1 cellular context compared by ENCODE assay signal in the genomic region with DNA sequence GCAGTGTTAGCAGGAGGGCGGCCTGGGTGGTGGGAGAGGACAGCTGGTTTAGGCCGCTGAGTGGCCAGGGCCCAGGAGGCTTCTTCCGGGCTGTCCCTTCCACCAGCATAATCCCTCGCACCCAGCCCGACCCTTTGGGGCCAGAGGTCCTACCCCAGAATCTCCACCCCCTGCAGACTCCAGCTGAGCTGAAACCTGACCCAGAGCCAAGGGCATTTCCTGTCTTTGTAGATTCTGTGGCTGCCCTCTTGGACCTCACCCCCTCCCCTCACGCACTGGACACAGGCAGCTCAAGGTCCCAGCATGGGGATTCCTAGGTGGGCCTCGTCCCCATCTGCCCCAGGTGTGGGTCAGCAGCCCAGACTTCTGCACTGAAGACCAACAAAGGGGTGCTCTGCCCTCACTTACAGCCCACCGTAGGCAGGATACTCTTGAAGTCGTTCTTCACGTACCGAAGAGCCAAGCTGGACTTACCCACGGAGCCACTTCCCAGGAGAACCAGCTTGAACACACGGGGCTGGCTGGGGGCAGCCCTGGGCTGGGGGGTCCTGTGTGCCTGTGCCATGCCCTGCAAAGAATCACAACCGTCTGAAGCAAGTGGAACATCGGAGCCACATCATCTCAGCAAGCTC.
TF ChIP-seq lines count a peak whose summit lies in the region.

No MANE protein-coding gene starts in this region.

TF ChIP-seq in HepG2, 621 proteins besides CTCF, POLR2A, EP300 and RAD21 (continued from another document and continues in another):
- TF ChIP-seq PPARG (CRISPR knock-in tag; conservative IDR thresholded peaks at IDR 0.05) (peak; percentile 84), BORCS8-MEF2B (CRISPR knock-in tag; IDR thresholded peaks at IDR 0.05) (peak; percentile 81; the same call in 1 of the 2 replicates), RBM39 (IDR thresholded peaks at IDR 0.05; ENCODE audit: low read depth, low read length, poor library complexity, severe bottlenecking) (no peak), ZNF564 (CRISPR knock-in tag; IDR thresholded peaks at IDR 0.05) (no peak; the same call in 1 of the 2 replicates), MATR3 (CRISPR knock-in tag; IDR thresholded peaks at IDR 0.05) (no peak), ZBTB8A (CRISPR knock-in tag; IDR thresholded peaks at IDR 0.05; ENCODE audit: borderline replicate concordance, low read depth) (no peak), REPIN1 (CRISPR knock-in tag; IDR thresholded peaks at IDR 0.05; ENCODE audit: borderline replicate concordance, low read depth) (peak; percentile 79; the same call in 1 of the 2 replicates), ZNF557 (CRISPR knock-in tag; IDR thresholded peaks at IDR 0.05) (peak; percentile 87), RBFOX2 (IDR thresholded peaks at IDR 0.05; ENCODE audit: low read depth, low read length) (0 out of 2 replicates have a peak, but pooled peaks have one; percentile 22), PRPF4 (IDR thresholded peaks at IDR 0.05; ENCODE audit: low read depth, low read length, poor library complexity, severe bottlenecking) (no peak), SOX6 (IDR thresholded peaks at IDR 0.05) (no peak), SOX6 (CRISPR knock-in tag; IDR thresholded peaks at IDR 0.05) (peak; percentile 94), AHR (CRISPR knock-in tag; IDR thresholded peaks at IDR 0.05) (no peak), IKZF4 (CRISPR knock-in tag; IDR thresholded peaks at IDR 0.05; ENCODE audit: borderline replicate concordance, low read depth, not compliant biosample characterization) (no peak), ZBTB21 (CRISPR knock-in tag; IDR thresholded peaks at IDR 0.05) (no peak), ZNF510 (CRISPR knock-in tag; IDR thresholded peaks at IDR 0.05; ENCODE audit: low read depth) (0 out of 2 replicates have a peak, but pooled peaks have one; percentile 24), SP2 (CRISPR knock-in tag; IDR thresholded peaks at IDR 0.05) (no peak), SMARCC2 (IDR thresholded peaks at IDR 0.05) (no peak), ZNF780A (CRISPR knock-in tag; IDR thresholded peaks at IDR 0.05) (no peak), ZFP1 (CRISPR knock-in tag; IDR thresholded peaks at IDR 0.05) (no peak), MYC (CRISPR knock-in tag; IDR thresholded peaks at IDR 0.05; ENCODE audit: borderline replicate concordance) (peak; percentile 78), FOXO1 (CRISPR knock-in tag; IDR thresholded peaks at IDR 0.05) (peak; percentile 82; the same call in 1 of the 2 replicates), DNMT3B (CRISPR knock-in tag; conservative IDR thresholded peaks at IDR 0.05) (no peak), FOXP1 (IDR thresholded peaks at IDR 0.05) (no peak), FOXP1 (CRISPR knock-in tag; IDR thresholded peaks at IDR 0.05) (peak; percentile 72; the same call in 1 of the 2 replicates), ZNF670 (CRISPR knock-in tag; IDR thresholded peaks at IDR 0.05; ENCODE audit: borderline replicate concordance) (no peak), JARID2 (CRISPR knock-in tag; IDR thresholded peaks at IDR 0.05; ENCODE audit: insufficient replicate concordance) (no peak), ZNF614 (CRISPR knock-in tag; IDR thresholded peaks at IDR 0.05; ENCODE audit: borderline replicate concordance) (peak; percentile 93; the same call in 1 of the 2 replicates), ZNF335 (CRISPR knock-in tag; IDR thresholded peaks at IDR 0.05) (no peak), ZNF17 (CRISPR knock-in tag; IDR thresholded peaks at IDR 0.05) (no peak), KLF16 (CRISPR knock-in tag; IDR thresholded peaks at IDR 0.05) (peak in 1 of 2 experiments; percentile 42; a peak in 1 of 4 replicates), ZNF776 (CRISPR knock-in tag; IDR thresholded peaks at IDR 0.05) (0 out of 2 replicates have a peak, but pooled peaks have one; percentile 27), ZNF143 (CRISPR knock-in tag; IDR thresholded peaks at IDR 0.05) (no peak), FOXA3 (CRISPR knock-in tag; IDR thresholded peaks at IDR 0.05) (peak; percentile 86), ZSCAN25 (CRISPR knock-in tag; IDR thresholded peaks at IDR 0.05) (peak; percentile 83; the same call in 1 of the 2 replicates), CCDC6 (CRISPR knock-in tag; IDR thresholded peaks at IDR 0.05) (no peak)
- TF ChIP-seq, protein P1, sequence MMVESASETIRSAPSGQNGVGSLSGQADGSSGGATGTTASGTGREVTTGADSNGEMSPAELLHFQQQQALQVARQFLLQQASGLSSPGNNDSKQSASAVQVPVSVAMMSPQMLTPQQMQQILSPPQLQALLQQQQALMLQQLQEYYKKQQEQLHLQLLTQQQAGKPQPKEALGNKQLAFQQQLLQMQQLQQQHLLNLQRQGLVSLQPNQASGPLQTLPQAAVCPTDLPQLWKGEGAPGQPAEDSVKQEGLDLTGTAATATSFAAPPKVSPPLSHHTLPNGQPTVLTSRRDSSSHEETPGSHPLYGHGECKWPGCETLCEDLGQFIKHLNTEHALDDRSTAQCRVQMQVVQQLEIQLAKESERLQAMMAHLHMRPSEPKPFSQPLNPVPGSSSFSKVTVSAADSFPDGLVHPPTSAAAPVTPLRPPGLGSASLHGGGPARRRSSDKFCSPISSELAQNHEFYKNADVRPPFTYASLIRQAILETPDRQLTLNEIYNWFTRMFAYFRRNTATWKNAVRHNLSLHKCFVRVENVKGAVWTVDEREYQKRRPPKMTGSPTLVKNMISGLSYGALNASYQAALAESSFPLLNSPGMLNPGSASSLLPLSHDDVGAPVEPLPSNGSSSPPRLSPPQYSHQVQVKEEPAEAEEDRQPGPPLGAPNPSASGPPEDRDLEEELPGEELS (CRISPR knock-in tag; IDR thresholded peaks at IDR 0.05), result peak; percentile 96
- TF ChIP-seq, protein P2, sequence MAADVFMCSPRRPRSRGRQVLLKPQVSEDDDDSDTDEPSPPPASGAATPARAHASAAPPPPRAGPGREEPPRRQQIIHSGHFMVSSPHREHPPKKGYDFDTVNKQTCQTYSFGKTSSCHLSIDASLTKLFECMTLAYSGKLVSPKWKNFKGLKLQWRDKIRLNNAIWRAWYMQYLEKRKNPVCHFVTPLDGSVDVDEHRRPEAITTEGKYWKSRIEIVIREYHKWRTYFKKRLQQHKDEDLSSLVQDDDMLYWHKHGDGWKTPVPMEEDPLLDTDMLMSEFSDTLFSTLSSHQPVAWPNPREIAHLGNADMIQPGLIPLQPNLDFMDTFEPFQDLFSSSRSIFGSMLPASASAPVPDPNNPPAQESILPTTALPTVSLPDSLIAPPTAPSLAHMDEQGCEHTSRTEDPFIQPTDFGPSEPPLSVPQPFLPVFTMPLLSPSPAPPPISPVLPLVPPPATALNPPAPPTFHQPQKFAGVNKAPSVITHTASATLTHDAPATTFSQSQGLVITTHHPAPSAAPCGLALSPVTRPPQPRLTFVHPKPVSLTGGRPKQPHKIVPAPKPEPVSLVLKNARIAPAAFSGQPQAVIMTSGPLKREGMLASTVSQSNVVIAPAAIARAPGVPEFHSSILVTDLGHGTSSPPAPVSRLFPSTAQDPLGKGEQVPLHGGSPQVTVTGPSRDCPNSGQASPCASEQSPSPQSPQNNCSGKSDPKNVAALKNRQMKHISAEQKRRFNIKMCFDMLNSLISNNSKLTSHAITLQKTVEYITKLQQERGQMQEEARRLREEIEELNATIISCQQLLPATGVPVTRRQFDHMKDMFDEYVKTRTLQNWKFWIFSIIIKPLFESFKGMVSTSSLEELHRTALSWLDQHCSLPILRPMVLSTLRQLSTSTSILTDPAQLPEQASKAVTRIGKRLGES (CRISPR knock-in tag; IDR thresholded peaks at IDR 0.05; ENCODE audit: borderline replicate concordance), result no peak
- TF ChIP-seq, protein P3, sequence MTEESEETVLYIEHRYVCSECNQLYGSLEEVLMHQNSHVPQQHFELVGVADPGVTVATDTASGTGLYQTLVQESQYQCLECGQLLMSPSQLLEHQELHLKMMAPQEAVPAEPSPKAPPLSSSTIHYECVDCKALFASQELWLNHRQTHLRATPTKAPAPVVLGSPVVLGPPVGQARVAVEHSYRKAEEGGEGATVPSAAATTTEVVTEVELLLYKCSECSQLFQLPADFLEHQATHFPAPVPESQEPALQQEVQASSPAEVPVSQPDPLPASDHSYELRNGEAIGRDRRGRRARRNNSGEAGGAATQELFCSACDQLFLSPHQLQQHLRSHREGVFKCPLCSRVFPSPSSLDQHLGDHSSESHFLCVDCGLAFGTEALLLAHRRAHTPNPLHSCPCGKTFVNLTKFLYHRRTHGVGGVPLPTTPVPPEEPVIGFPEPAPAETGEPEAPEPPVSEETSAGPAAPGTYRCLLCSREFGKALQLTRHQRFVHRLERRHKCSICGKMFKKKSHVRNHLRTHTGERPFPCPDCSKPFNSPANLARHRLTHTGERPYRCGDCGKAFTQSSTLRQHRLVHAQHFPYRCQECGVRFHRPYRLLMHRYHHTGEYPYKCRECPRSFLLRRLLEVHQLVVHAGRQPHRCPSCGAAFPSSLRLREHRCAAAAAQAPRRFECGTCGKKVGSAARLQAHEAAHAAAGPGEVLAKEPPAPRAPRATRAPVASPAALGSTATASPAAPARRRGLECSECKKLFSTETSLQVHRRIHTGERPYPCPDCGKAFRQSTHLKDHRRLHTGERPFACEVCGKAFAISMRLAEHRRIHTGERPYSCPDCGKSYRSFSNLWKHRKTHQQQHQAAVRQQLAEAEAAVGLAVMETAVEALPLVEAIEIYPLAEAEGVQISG (CRISPR knock-in tag; IDR thresholded peaks at IDR 0.05), result peak; percentile 89
- TF ChIP-seq, protein P4, sequence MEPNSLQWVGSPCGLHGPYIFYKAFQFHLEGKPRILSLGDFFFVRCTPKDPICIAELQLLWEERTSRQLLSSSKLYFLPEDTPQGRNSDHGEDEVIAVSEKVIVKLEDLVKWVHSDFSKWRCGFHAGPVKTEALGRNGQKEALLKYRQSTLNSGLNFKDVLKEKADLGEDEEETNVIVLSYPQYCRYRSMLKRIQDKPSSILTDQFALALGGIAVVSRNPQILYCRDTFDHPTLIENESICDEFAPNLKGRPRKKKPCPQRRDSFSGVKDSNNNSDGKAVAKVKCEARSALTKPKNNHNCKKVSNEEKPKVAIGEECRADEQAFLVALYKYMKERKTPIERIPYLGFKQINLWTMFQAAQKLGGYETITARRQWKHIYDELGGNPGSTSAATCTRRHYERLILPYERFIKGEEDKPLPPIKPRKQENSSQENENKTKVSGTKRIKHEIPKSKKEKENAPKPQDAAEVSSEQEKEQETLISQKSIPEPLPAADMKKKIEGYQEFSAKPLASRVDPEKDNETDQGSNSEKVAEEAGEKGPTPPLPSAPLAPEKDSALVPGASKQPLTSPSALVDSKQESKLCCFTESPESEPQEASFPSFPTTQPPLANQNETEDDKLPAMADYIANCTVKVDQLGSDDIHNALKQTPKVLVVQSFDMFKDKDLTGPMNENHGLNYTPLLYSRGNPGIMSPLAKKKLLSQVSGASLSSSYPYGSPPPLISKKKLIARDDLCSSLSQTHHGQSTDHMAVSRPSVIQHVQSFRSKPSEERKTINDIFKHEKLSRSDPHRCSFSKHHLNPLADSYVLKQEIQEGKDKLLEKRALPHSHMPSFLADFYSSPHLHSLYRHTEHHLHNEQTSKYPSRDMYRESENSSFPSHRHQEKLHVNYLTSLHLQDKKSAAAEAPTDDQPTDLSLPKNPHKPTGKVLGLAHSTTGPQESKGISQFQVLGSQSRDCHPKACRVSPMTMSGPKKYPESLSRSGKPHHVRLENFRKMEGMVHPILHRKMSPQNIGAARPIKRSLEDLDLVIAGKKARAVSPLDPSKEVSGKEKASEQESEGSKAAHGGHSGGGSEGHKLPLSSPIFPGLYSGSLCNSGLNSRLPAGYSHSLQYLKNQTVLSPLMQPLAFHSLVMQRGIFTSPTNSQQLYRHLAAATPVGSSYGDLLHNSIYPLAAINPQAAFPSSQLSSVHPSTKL (CRISPR knock-in tag; IDR thresholded peaks at IDR 0.05), result peak; percentile 97
- TF ChIP-seq, protein P5, sequence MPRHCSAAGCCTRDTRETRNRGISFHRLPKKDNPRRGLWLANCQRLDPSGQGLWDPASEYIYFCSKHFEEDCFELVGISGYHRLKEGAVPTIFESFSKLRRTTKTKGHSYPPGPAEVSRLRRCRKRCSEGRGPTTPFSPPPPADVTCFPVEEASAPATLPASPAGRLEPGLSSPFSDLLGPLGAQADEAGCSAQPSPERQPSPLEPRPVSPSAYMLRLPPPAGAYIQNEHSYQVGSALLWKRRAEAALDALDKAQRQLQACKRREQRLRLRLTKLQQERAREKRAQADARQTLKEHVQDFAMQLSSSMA (CRISPR knock-in tag; IDR thresholded peaks at IDR 0.05), result peak; percentile 68; the same call in 1 of the 2 replicates
- TF ChIP-seq, protein P6, sequence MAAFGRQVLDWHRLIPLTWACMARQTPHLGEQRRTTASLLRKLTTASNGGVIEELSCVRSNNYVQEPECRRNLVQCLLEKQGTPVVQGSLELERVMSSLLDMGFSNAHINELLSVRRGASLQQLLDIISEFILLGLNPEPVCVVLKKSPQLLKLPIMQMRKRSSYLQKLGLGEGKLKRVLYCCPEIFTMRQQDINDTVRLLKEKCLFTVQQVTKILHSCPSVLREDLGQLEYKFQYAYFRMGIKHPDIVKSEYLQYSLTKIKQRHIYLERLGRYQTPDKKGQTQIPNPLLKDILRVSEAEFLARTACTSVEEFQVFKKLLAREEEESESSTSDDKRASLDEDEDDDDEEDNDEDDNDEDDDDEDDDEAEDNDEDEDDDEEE (CRISPR knock-in tag; IDR thresholded peaks at IDR 0.05), result no peak
